Comparison of ENCODE assay signal across 33 cellular contexts in genomic region chr5:6253281-6253680, GRCh38.
DNase-seq lines count a peak whose midpoint lies in the region; ATAC-seq, FAIRE-seq and TF ChIP-seq lines count a peak whose summit lies in the region.
"Had no signal": no experiment of that assay in that cellular context is flagged by ENCODE, and none has a peak within 500 bp of the region (broad histone marks: within the 10 kb centered on the region; RNA-seq: fewer than 3 reads in every experiment).

No MANE protein-coding gene starts in this region.

- H3K27me3 ChIP-seq in bronchial epithelial cell (ENCODE audit: control insufficient read depth, insufficient read depth, low read length) (no peaks in the 10 kb centered on the region), esophagus muscularis mucosa (no peaks in the 10 kb centered on the region), lung (ENCODE audit: control insufficient read depth, insufficient read depth) (no peaks in the 10 kb centered on the region), mesenchymal stem cell (ENCODE audit: control insufficient read depth in 1 of 2, insufficient read depth in 1 of 2, low read length in 2 of 2) (no peaks in the 10 kb centered on the region)
- H3K27me3 ChIP-seq: BE2C; BLaER1; BLaER1 treated with 17β-estradiol and CSF1 and Interleukin-3, amounts not matched to agents 10 nM and 100 nM had no signal

- DNase-seq in bronchial epithelial cell (ENCODE audit: low read depth) = no peak
- peak; percentile 81 for DNase-seq in esophagus muscularis mucosa (ENCODE audit: extremely low spot score)
- no peak for DNase-seq in lung (ENCODE audit: low spot score)
- no peak for DNase-seq in GOT3 (lab: John Stamatoyannopoulos, UW)
- DNase-seq in NCI-H2081 (lab: John Stamatoyannopoulos, UW) = no peak
- no peak for DNase-seq in mesenchymal stem cell
- DNase-seq: 8988T; ACHN; AML-193; BE2C; C1 segment of cervical spinal cord; Caco-2; Calu3; CD4-positive, alpha-beta memory T cell; CD4-positive, alpha-beta T cell; CD4-positive, CD25-positive, alpha-beta regulatory T cell; CD8-positive, alpha-beta memory T cell; CD8-positive, alpha-beta T cell; COR-L47; DMS 273 treated with DMSO at 0.1 percent for 48 hours; DMS153; DMS53; DMS79; DMS79 treated with DMSO at 0.1 percent for 48 hours; DND-41; EL had no signal

- H3K4me3 ChIP-seq in bronchial epithelial cell (ENCODE audit: low read depth, low read length) (no peak overlapping the region), esophagus muscularis mucosa (no peak overlapping the region), lung (no peak overlapping the region), mesenchymal stem cell (ENCODE audit: insufficient read depth in 1 of 2, low read depth in 1 of 2, low read length in 2 of 2) (no peak overlapping the region)
- H3K4me3 ChIP-seq: A549; BLaER1; BLaER1 treated with 17β-estradiol and CSF1 and Interleukin-3, amounts not matched to agents 10 nM and 100 nM had no signal

- TF ChIP-seq CTCF in bronchial epithelial cell (IDR thresholded peaks at IDR 0.05; ENCODE audit: insufficient read depth, low read length, severe bottlenecking) (no peak), esophagus muscularis mucosa (IDR thresholded peaks at IDR 0.05) (no peak), lung (IDR thresholded peaks at IDR 0.05; ENCODE audit: control extremely low read depth, extremely low read depth) (no peak)

- H3K4me1 ChIP-seq in esophagus muscularis mucosa = no peaks in the 10 kb centered on the region
- no peaks in the 10 kb centered on the region for H3K4me1 ChIP-seq in lung (ENCODE audit: control insufficient read depth in 2 of 2, insufficient read depth in 2 of 2, low read length in 2 of 2)
- no peaks in the 10 kb centered on the region for H3K4me1 ChIP-seq in mesenchymal stem cell (ENCODE audit: control insufficient read depth, insufficient read depth, low read depth, low read length)
- H3K4me1 ChIP-seq: A549, BE2C, BLaER1, Caco-2 had no signal

- no peak overlapping the region for H4K8ac ChIP-seq in mesenchymal stem cell (ENCODE audit: low read length)

- intact Hi-C loops in esophagus muscularis mucosa (cut with DNase I) = no loop called here

- H3K36me3 ChIP-seq in bronchial epithelial cell (ENCODE audit: control insufficient read depth, insufficient read depth, low read length) (no peaks in the 10 kb centered on the region), esophagus muscularis mucosa (no peaks in the 10 kb centered on the region), lung (ENCODE audit: control insufficient read depth in 2 of 2, insufficient read depth in 2 of 2, low read length in 2 of 2) (no peaks in the 10 kb centered on the region), mesenchymal stem cell (ENCODE audit: control insufficient read depth in 1 of 2, insufficient read depth in 2 of 2, low read depth in 1 of 2, low read length in 2 of 2) (no peaks in the 10 kb centered on the region)
- H3K36me3 ChIP-seq: BE2C; BLaER1; BLaER1 treated with 17β-estradiol and CSF1 and Interleukin-3, amounts not matched to agents 10 nM and 100 nM had no signal

- H3K79me1 ChIP-seq in mesenchymal stem cell (replicated peaks; ENCODE audit: low read length, poor library complexity, severe bottlenecking) = no peaks in the 10 kb centered on the region

- peak; percentile 84 for FAIRE-seq in bronchial epithelial cell (lab: Jason Lieb, UNC)
- FAIRE-seq: A204.1, A549, D721Med had no signal

- H2AK5ac ChIP-seq in mesenchymal stem cell (ENCODE audit: low read length, severe bottlenecking) = no peak overlapping the region

- H3K4me2 ChIP-seq in mesenchymal stem cell (ENCODE audit: low read length, poor library complexity, severe bottlenecking) = no peak overlapping the region
- H3K4me2 ChIP-seq: A549; BLaER1; BLaER1 treated with 17β-estradiol and CSF1 and Interleukin-3, amounts not matched to agents 10 nM and 100 nM had no signal

- H2BK12ac ChIP-seq in mesenchymal stem cell (ENCODE audit: low read length in 2 of 2) = no peak overlapping the region

- 67% methylated on average over 4 of the region's 5 CpGs for WGBS in esophagus muscularis mucosa
- WGBS in lung, 2 donors = 63 to 73% methylated on average over 5 of the region's 5 CpGs
- 31% methylated on average over 5 of the region's 5 CpGs for WGBS in mesenchymal stem cell

- no peak overlapping the region for H3K14ac ChIP-seq in mesenchymal stem cell (ENCODE audit: low read length in 2 of 2)

- H2BK120ac ChIP-seq in mesenchymal stem cell (ENCODE audit: low read depth, low read length) = no peak overlapping the region

- no peak for TF ChIP-seq POLR2A in esophagus muscularis mucosa (IDR thresholded peaks at IDR 0.05; ENCODE audit: low read depth)

- H2BK5ac ChIP-seq in mesenchymal stem cell (ENCODE audit: low read depth, low read length, poor library complexity, severe bottlenecking) = no peak overlapping the region

- H3K18ac ChIP-seq in mesenchymal stem cell (ENCODE audit: low read depth in 1 of 2, low read length in 2 of 2) = no peak overlapping the region

- H3K27ac ChIP-seq in esophagus muscularis mucosa (replicated peaks in 1 of 4) (no peak overlapping the region), lung (ENCODE audit: low read depth in 1 of 2, low read length in 1 of 2) (no peak overlapping the region), mesenchymal stem cell (ENCODE audit: low read length, poor library complexity, severe bottlenecking) (no peak overlapping the region)
- H3K27ac ChIP-seq: 22Rv1; A549; BLaER1; BLaER1 treated with 17β-estradiol and CSF1 and Interleukin-3, amounts not matched to agents 10 nM and 100 nM; C4-2B had no signal

- no peak overlapping the region for H4K91ac ChIP-seq in mesenchymal stem cell (ENCODE audit: low read length)

- H3K9ac ChIP-seq in mesenchymal stem cell (ENCODE audit: low read length) = no peak overlapping the region
- H3K9ac ChIP-seq: BLaER1; BLaER1 treated with 17β-estradiol and CSF1 and Interleukin-3, amounts not matched to agents 10 nM and 100 nM had no signal

- no peak overlapping the region for H3K23ac ChIP-seq in mesenchymal stem cell (ENCODE audit: low read length in 2 of 2)

- no peak overlapping the region for H2BK15ac ChIP-seq in mesenchymal stem cell (ENCODE audit: low read depth, poor library complexity, severe bottlenecking)

- H2AFZ ChIP-seq in mesenchymal stem cell (ENCODE audit: low read depth, low read length) = no peak overlapping the region

- peak; percentile 19 for ATAC-seq in lung (ENCODE audit: insufficient read depth, low FRiP score)
- ATAC-seq: A549; CD8-positive, alpha-beta T cell had no signal

- no peak overlapping the region for H3K4ac ChIP-seq in mesenchymal stem cell (ENCODE audit: low read depth in 1 of 2, low read length in 2 of 2)

- H3K9me3 ChIP-seq in esophagus muscularis mucosa (no peaks in the 10 kb centered on the region), lung (ENCODE audit: control insufficient read depth in 2 of 2, insufficient read depth in 1 of 2, low read length in 1 of 2) (peaks cover 0 to 7% of the 10 kb centered on the region in 2 donors), mesenchymal stem cell (ENCODE audit: control insufficient read depth, low read length) (no peaks in the 10 kb centered on the region)
- H3K9me3 ChIP-seq: BE2C, BLaER1, Caco-2 had no signal

- TF ChIP-seq EP300 in esophagus muscularis mucosa (IDR thresholded peaks at IDR 0.05) = no peak
